ENCODE assay signal across 17 cellular contexts in genomic region chr17:21174719-21175118, GRCh38. TPM values are rescaled to one million over a fixed set of nuclear protein-coding genes. Genes with fewer than 3 reads are reported as not detected.
DNase-seq lines count a peak whose midpoint lies in the region; ATAC-seq and TF ChIP-seq lines count a peak whose summit lies in the region.
"Had no signal": no experiment of that assay in that cellular context is flagged by ENCODE, and none has a peak within 500 bp of the region (broad histone marks: within the 10 kb centered on the region; RNA-seq: fewer than 3 reads in every experiment).

No MANE protein-coding gene starts in this region.

- DNase-seq in heart right ventricle (no peak), Right ventricle myocardium superior (no peak), fibroblast of mammary gland (ENCODE audit: low read depth) (peak; percentile 28), myocyte (ENCODE audit: low read depth) (peak; percentile 53), uterus (peak; percentile 45 to 57), GM10248 (ENCODE audit: extremely low spot score) (no peak), COR-L47 (lab: John Stamatoyannopoulos, UW) (no peak)
- DNase-seq: activated CD4-positive, alpha-beta T cell treated with anti-CD3 and anti-CD28 coated beads, Interleukin-2, amount 50 U/mL, for 48 hours; activated effector memory CD4-positive, alpha-beta T cell treated with Interleukin-2 at 50 U/mL for 16 hours; effector memory CD4-positive, alpha-beta T cell; GDM1; left cardiac atrium had no signal

- CTCF ChIA-PET in GM10248 (lab: Yijun Ruan, JAX) = interaction anchor here (1.5 to 2.0 kb wide), 2 partner anchors 9 to 56 kb away, joined by 4 to 5 read pairs; no protein-coding TSS in a partner anchor

- H3K4me1 ChIP-seq in heart right ventricle (peaks cover 2 to 48% (median 42%) of the 10 kb centered on the region in 9 donors), uterus (peaks cover 0 to 7% of the 10 kb centered on the region in 2 donors)
- H3K4me1 ChIP-seq: right lobe of liver, SJSA1 had no signal

- intact Hi-C loops in heart right ventricle (cut with DNase I) (loop anchor here in 3 of 10 donors (5.0 kb wide), 3 partner anchors 33 to 48 kb away; no protein-coding TSS in a partner anchor), Right ventricle myocardium superior (cut with DNase I) (no loop called here), uterus (cut with DNase I; ENCODE audit: low total_unique reads) (no loop called here)

- H3K36me3 ChIP-seq in heart right ventricle (peaks cover 0 to 41% (median 0%) of the 10 kb centered on the region in 9 donors), uterus (no peaks in the 10 kb centered on the region)
- H3K36me3 ChIP-seq: right lobe of liver had no signal

- 87 to 88% methylated on average over 8 of the region's 8 CpGs for WGBS in heart right ventricle, 2 donors

- ATAC-seq in heart right ventricle (peak in 3 of 8 donors; percentile 11 to 20 (median 12)), Right ventricle myocardium superior (ENCODE audit: poor library complexity) (no peak), GM18502 (IDR thresholded peaks at IDR 0.05; ENCODE audit: poor library complexity, unreplicated experiment) (no peak)
- ATAC-seq: natural killer cell treated with Interleukin-12 subunit alpha and Interleukin-12 subunit beta and Interleukin-15 and Interleukin-18, amount 100 ng/mL, for 72 hours; stimulated activated memory B cell treated with anti-CD40 and anti-IgM and Interleukin-4, amounts not matched to agents 10 μg/mL and 1 μg/mL and 100 μg/mL, for 72 hours had no signal

- POLR2A ChIA-PET in GM10248 (lab: Yijun Ruan, JAX) = no interaction called here

- TF ChIP-seq POLR2A in uterus (IDR thresholded peaks at IDR 0.05) = no peak

- H3K27me3 ChIP-seq in heart right ventricle (no peaks in the 10 kb centered on the region), uterus (no peaks in the 10 kb centered on the region)
- H3K27me3 ChIP-seq: right lobe of liver, SJSA1 had no signal

- H3K27ac ChIP-seq in heart right ventricle (peak overlapping the region in 6 of 10 donors; percentile 32 to 60 (median 45)), uterus (peak overlapping the region in 1 of 2 donors; percentile 15)
- H3K27ac ChIP-seq: right lobe of liver, SJSA1 had no signal

- TF ChIP-seq CTCF in heart right ventricle (IDR thresholded peaks at IDR 0.05) (no peak), fibroblast of mammary gland (conservative IDR thresholded peaks at IDR 0.05; ENCODE audit: control insufficient read depth, insufficient read depth, low read depth, low read length) (no peak), uterus (IDR thresholded peaks at IDR 0.05) (no peak), GM10248 (IDR thresholded peaks at IDR 0.05; ENCODE audit: control extremely low read depth, extremely low read depth, low read depth, missing control alignments) (no peak)

- no peaks in the 10 kb centered on the region for H3K9me3 ChIP-seq in heart right ventricle
- H3K9me3 ChIP-seq in uterus = no peaks in the 10 kb centered on the region
- H3K9me3 ChIP-seq: right lobe of liver, SJSA1 had no signal

- H3K4me3 ChIP-seq in heart right ventricle = no peak overlapping the region
- H3K4me3 ChIP-seq in fibroblast of mammary gland (ENCODE audit: control insufficient read depth, low read depth, low read length) = no peak overlapping the region
- H3K4me3 ChIP-seq in uterus = no peak overlapping the region
- H3K4me3 ChIP-seq: right lobe of liver, SJSA1 had no signal

RNA-seq across cellular contexts. Expression of gene TMEM11, which starts 39.2 kb away (rescaled TPM):
- total RNA-seq in heart right ventricle = 10 to 100 TPM; 20.8 to 37.2 (median 27.6) TPM
- 10 to 100 TPM; 50.8 to 54.1 TPM for polyA plus RNA-seq in heart right ventricle
- total RNA-seq in Right ventricle myocardium superior = 31.9 TPM
- total RNA-seq in myocyte = 26.3 and 44.3 TPM in 2 replicates
- 38.5 TPM for polyA plus RNA-seq in myocyte (2012)
- 10 to 100 TPM in 3 of 4 donors, 1 to 10 TPM in 1; 6.9 to 23.8 (median 15.3) TPM for total RNA-seq in uterus

RNA-seq across cellular contexts. Expression of gene DHRS7B, which starts 48.0 kb away (rescaled TPM):
- 10 to 100 TPM; 17.1 to 48.0 (median 26.0) TPM for total RNA-seq in heart right ventricle
- polyA plus RNA-seq in heart right ventricle = 10 to 100 TPM; 48.6 TPM
- 22.4 TPM for total RNA-seq in Right ventricle myocardium superior
- total RNA-seq in myocyte = 22.0 and 38.3 TPM in 2 replicates
- polyA plus RNA-seq in myocyte (2012) = 31.4 TPM
- total RNA-seq in uterus = 10 to 100 TPM; 21.5 to 42.6 (median 30.0) TPM

Comparison
In these comparisons a context has a peak if more than half of its experiments do, and no peak if none do; other contexts are left out.
1. DNase-seq: peak in fibroblast of mammary gland (single experiment), myocyte (single experiment) and uterus (2 of 2); none in heart right ventricle (0 of 2), Right ventricle myocardium superior (single experiment), GM10248 (single experiment) and COR-L47 (single experiment).